13 cellular contexts compared by ENCODE assay signal in the genomic region with DNA sequence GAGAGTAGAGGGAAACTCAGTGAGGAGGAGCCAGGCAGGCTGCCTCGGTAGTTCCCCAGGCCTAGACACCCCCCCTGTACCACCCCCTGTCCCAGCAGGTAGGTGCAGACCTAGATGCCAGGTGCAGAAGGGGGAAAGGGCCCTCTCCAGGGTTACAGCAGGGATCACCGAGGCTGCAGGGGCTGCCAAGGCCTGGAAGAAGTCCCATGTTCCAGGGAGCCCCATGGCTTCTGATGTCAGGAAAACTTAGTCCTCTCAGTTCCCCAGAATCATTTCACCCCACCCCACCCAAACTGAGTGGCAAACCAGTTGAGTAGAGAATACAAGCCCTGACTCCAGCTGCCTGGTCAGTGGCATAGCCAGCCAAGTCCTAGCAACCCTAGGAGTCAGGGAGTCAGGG. TPM values are rescaled to one million over a fixed set of nuclear protein-coding genes. Genes with fewer than 3 reads are reported as not detected.
A peak's percentile ranks its signal among the peaks of the same experiment; 100 is the strongest.
DNase-seq lines count a peak whose midpoint lies in the region; ATAC-seq, FAIRE-seq and TF ChIP-seq lines count a peak whose summit lies in the region.
"Had no signal": no experiment of that assay in that cellular context is flagged by ENCODE, and none has a peak within 500 bp of the region (broad histone marks: within the 10 kb centered on the region; RNA-seq: fewer than 3 reads in every experiment).

No MANE protein-coding gene starts in this region.

- intact Hi-C loops in HepG2 (cut with micrococcal nuclease; ENCODE audit: unreplicated experiment), result loop anchor here (5.0 kb wide), 1 partner anchor 41 kb away; the partner anchor contains the start of gene HYAL1
- intact Hi-C loops in right lobe of liver (cut with DNase I), result loop anchor here in 1 of 2 donors (10.0 kb wide), 1 partner anchor 137 kb away; no protein-coding TSS in a partner anchor
- intact Hi-C loops in aorta (cut with DNase I), result no loop called here

- in situ Hi-C loops in HepG2 (cut with HindIII; ENCODE audit: extremely low pct_ligation_motif_present, low pct_unique_long_range_greater_than_20kb), result loop anchor here (5.0 kb wide), 1 partner anchor 61 kb away; the partner anchor contains the start of gene HYAL2

- H3K27me3 Mint-ChIP-seq in endothelial cell (ENCODE audit: unreplicated experiment), result peaks cover 31% of the 10 kb centered on the region

- peak overlapping the region; percentile 97 for H3K4me2 ChIP-seq in HepG2 (ENCODE audit: low read depth, low read length)
- H3K4me2 ChIP-seq in parathyroid adenoma (ENCODE audit: low read length), result no peak overlapping the region

- BruUV-seq in HepG2 (replicated peaks; lab: Mats Ljungman, UMichigan), result no TSS peak

- DNase-seq in HepG2 (ENCODE audit: low spot score) (no peak), right lobe of liver (no peak), endothelial cell (ENCODE audit: low spot score) (no peak), aorta (no peak), AG20443 (ENCODE audit: low spot score) (no peak), NAMALWA (ENCODE audit: low spot score) (no peak), A172 (ENCODE audit: low spot score) (no peak)
- DNase-seq: central memory CD4-positive, alpha-beta T cell; foreskin melanocyte; NCI-H1105; NCI-H82 had no signal

- no peak for TF ChIP-seq RAD21 in HepG2 (CRISPR knock-in tag; IDR thresholded peaks at IDR 0.05)

- H3K9ac ChIP-seq in HepG2 (ENCODE audit: insufficient read depth, low read depth, low read length), result peak overlapping the region; percentile 94
- H3K9ac ChIP-seq in parathyroid adenoma, result no peak overlapping the region

- H3K36me3 ChIP-seq in HepG2 (replicated peaks in 1 of 2; ENCODE audit: control insufficient read depth in 1 of 2, insufficient read depth in 2 of 2, low read length in 2 of 2), result peaks cover 9 to 19% of the 10 kb centered on the region in 2 experiments
- H3K36me3 ChIP-seq in right lobe of liver, result peaks cover 0 to 18% (median 13%) of the 10 kb centered on the region in 4 donors
- no peaks in the 10 kb centered on the region for H3K36me3 ChIP-seq in parathyroid adenoma (ENCODE audit: control insufficient read depth, insufficient read depth, low read length)
- peaks cover 0 to 3% of the 10 kb centered on the region in 2 donors for H3K36me3 ChIP-seq in aorta (ENCODE audit: control insufficient read depth in 1 of 2, insufficient read depth in 2 of 2, low read length in 1 of 2)

- no peak overlapping the region for H2AFZ ChIP-seq in HepG2 (ENCODE audit: low read length)
- H2AFZ ChIP-seq in parathyroid adenoma, result no peak overlapping the region

- H3K79me2 ChIP-seq in HepG2 (ENCODE audit: insufficient read depth, low read length), result peaks cover 12% of the 10 kb centered on the region
- no peaks in the 10 kb centered on the region for H3K79me2 ChIP-seq in parathyroid adenoma

- H3K4me1 ChIP-seq in HepG2 (ENCODE audit: insufficient read depth, low read length) (peaks cover 72% of the 10 kb centered on the region), right lobe of liver (peaks cover 0 to 10% (median 0%) of the 10 kb centered on the region in 4 donors), parathyroid adenoma (peaks cover 43% of the 10 kb centered on the region), aorta (ENCODE audit: control insufficient read depth in 1 of 2, insufficient read depth in 2 of 2, low read length in 2 of 2) (no peaks in the 10 kb centered on the region)

- peaks cover 13% of the 10 kb centered on the region for H3K4me1 Mint-ChIP-seq in endothelial cell (ENCODE audit: unreplicated experiment)

- CTCF ChIA-PET in HepG2 (lab: Yijun Ruan, JAX; ENCODE audit: low intra/inter-chr PET ratio, low total read pairs), result no interaction called here

- TF ChIP-seq EP300 in HepG2 (IDR thresholded peaks at IDR 0.05; ENCODE audit: low read depth in 2 of 2, low read length in 2 of 2) (no peak), HepG2 (CRISPR knock-in tag; IDR thresholded peaks at IDR 0.05; ENCODE audit: borderline replicate concordance) (no peak)

- H3K36me3 Mint-ChIP-seq in endothelial cell (ENCODE audit: low read depth, unreplicated experiment), result peaks cover 13% of the 10 kb centered on the region

- H3K27me3 ChIP-seq in HepG2 (ENCODE audit: control insufficient read depth in 1 of 2, insufficient read depth in 2 of 2, low read length in 2 of 2) (no peaks in the 10 kb centered on the region), right lobe of liver (no peaks in the 10 kb centered on the region), parathyroid adenoma (ENCODE audit: control insufficient read depth, insufficient read depth, low read length) (no peaks in the 10 kb centered on the region), aorta (ENCODE audit: control insufficient read depth in 1 of 2, insufficient read depth in 2 of 2, low read length in 1 of 2) (no peaks in the 10 kb centered on the region)

- H3K4me3 ChIP-seq in HepG2 (replicated peaks in 1 of 3; ENCODE audit: insufficient read depth in 1 of 3, low read depth in 2 of 3, low read length in 3 of 3) (peak overlapping the region; percentile 50 to 76 (median 62); a peak in 5 of 6 replicates), right lobe of liver (no peak overlapping the region), parathyroid adenoma (ENCODE audit: low read depth, low read length) (no peak overlapping the region), aorta (ENCODE audit: low read length in 2 of 2) (no peak overlapping the region)

- TF ChIP-seq POLR2A in HepG2 (IDR thresholded peaks at IDR 0.05; ENCODE audit: insufficient read depth in 1 of 2, low read depth in 2 of 2, low read length in 2 of 2), result no peak
- TF ChIP-seq POLR2A in right lobe of liver (IDR thresholded peaks at IDR 0.05), result no peak

- POLR2A ChIA-PET in HepG2 (lab: Yijun Ruan, JAX), result interaction anchor here (2.2 to 8.0 kb wide), 9 partner anchors 10 to 76 kb away, joined by 7 to 155 read pairs (median 14); partner anchors contain the start of genes GNAI2, HYAL3, NAA80 and SEMA3B

- H3K4me3 Mint-ChIP-seq in endothelial cell (ENCODE audit: unreplicated experiment), result no peak overlapping the region
- H3K4me3 Mint-ChIP-seq: memory B cell had no signal

- H3K27ac Mint-ChIP-seq in endothelial cell (ENCODE audit: unreplicated experiment), result peak overlapping the region; percentile 57
- H3K27ac Mint-ChIP-seq: memory B cell had no signal

- no peaks in the 10 kb centered on the region for H3K9me3 Mint-ChIP-seq in endothelial cell (ENCODE audit: unreplicated experiment)
- H3K9me3 Mint-ChIP-seq: memory B cell had no signal

- H3K9me3 ChIP-seq in HepG2 (ENCODE audit: low read length), result no peaks in the 10 kb centered on the region
- no peaks in the 10 kb centered on the region for H3K9me3 ChIP-seq in right lobe of liver
- no peaks in the 10 kb centered on the region for H3K9me3 ChIP-seq in parathyroid adenoma (ENCODE audit: control insufficient read depth, low read length)
- H3K9me3 ChIP-seq in aorta (ENCODE audit: control insufficient read depth, low read length), result no peaks in the 10 kb centered on the region

- WGBS in HepG2 (ENCODE audit: low lambda C conversion rate), result 14% methylated on average over 1 of the region's 2 CpGs
- no CpG with 5 or more reads among the region's 2 CpGs for WGBS in right lobe of liver (ENCODE audit: insufficient coverage, low coverage, low lambda C conversion rate, missing lambda C conversion rate)
- WGBS in aorta, 2 donors, result 11 to 18% methylated on average over 2 of the region's 2 CpGs

- ATAC-seq in HepG2 (no peak), right lobe of liver (no peak), aorta (ENCODE audit: low FRiP score) (no peak)

- no peak for FAIRE-seq in HepG2 (lab: Jason Lieb, UNC)

- H3K27ac ChIP-seq in HepG2 (ENCODE audit: extremely low read length, insufficient read depth, low read length), result peak overlapping the region; percentile 99
- no peak overlapping the region for H3K27ac ChIP-seq in right lobe of liver
- H3K27ac ChIP-seq in parathyroid adenoma, result peak overlapping the region; percentile 89
- H3K27ac ChIP-seq in aorta (ENCODE audit: low read depth in 1 of 2, low read length in 2 of 2), result peak overlapping the region; percentile 14 to 93

- no peaks in the 10 kb centered on the region for H4K20me1 ChIP-seq in HepG2 (ENCODE audit: insufficient read depth, low read length)

- TF ChIP-seq CTCF in HepG2 (CRISPR knock-in tag; IDR thresholded peaks at IDR 0.05), result no peak
- no peak for TF ChIP-seq CTCF in right lobe of liver (IDR thresholded peaks at IDR 0.05)
- TF ChIP-seq CTCF in endothelial cell (IDR thresholded peaks at IDR 0.05; ENCODE audit: unreplicated experiment), result no peak
- TF ChIP-seq CTCF in parathyroid adenoma (IDR thresholded peaks at IDR 0.05), result no peak

RNA-seq across cellular contexts. Expression of gene SEMA3B, which starts 7.4 kb away (rescaled TPM):
- total RNA-seq in HepG2 (2016; rRNA removed; fragmentation: Illumina TruSeq; extraction: Trizol), result 25.6 and 93.2 TPM in 2 replicates
- 12.3 and 13.3 TPM in 2 replicates for total RNA-seq in HepG2 (2016; cell fraction: cytosol; rRNA removed; fragmentation: Illumina TruSeq; extraction: Trizol; ENCODE audit: low read depth)
- 23.5 and 94.1 TPM in 2 replicates for total RNA-seq in HepG2 (2016; cell fraction: insoluble cytoplasmic fraction; rRNA removed; fragmentation: Illumina TruSeq; extraction: Trizol)
- total RNA-seq in HepG2 (2016; cell fraction: membrane; rRNA removed; fragmentation: Illumina TruSeq; extraction: Trizol), result 18.0 and 19.0 TPM in 2 replicates
- 106 and 120 TPM in 2 replicates for total RNA-seq in HepG2 (2016; cell fraction: nucleus; rRNA removed; fragmentation: Illumina TruSeq; extraction: Trizol)
- 158 and 173 TPM in 2 replicates for polyA plus RNA-seq in HepG2 (2011; rRNA removed)
- polyA plus RNA-seq in HepG2 (2011; cell fraction: cytosol; rRNA removed), result 99.8 and 199 TPM in 2 replicates
- polyA plus RNA-seq in HepG2 (2011; cell fraction: nucleus; rRNA removed), result 824 and 1,487 TPM in 2 replicates
- 48.8 and 75.5 TPM in 2 replicates for polyA plus RNA-seq in HepG2 (2012)
- 10.5 and 10.8 TPM in 2 replicates for polyA plus RNA-seq in HepG2 (2016; cell fraction: cytosol; fragmentation: Illumina TruSeq; extraction: Trizol; ENCODE audit: low read depth)
- polyA plus RNA-seq in HepG2 (2016; cell fraction: insoluble cytoplasmic fraction; fragmentation: Illumina TruSeq; extraction: Trizol; ENCODE audit: low read depth), result 26.4 and 37.1 TPM in 2 replicates
- 15.3 and 17.6 TPM in 2 replicates for polyA plus RNA-seq in HepG2 (2016; cell fraction: membrane; fragmentation: Illumina TruSeq; extraction: Trizol; ENCODE audit: low read depth)
- polyA plus RNA-seq in HepG2 (2016; cell fraction: nucleus; fragmentation: Illumina TruSeq; extraction: Trizol; ENCODE audit: insufficient read depth, low read depth), result 390 and 409 TPM in 2 replicates
- 84.6 and 160 TPM in 2 replicates for polyA minus RNA-seq in HepG2 (2011; rRNA and poly(A)+ RNA removed; ENCODE audit: low replicate concordance)
- 55.4 and 70.0 TPM in 2 replicates for polyA minus RNA-seq in HepG2 (2011; cell fraction: cytosol; rRNA and poly(A)+ RNA removed)
- polyA minus RNA-seq in HepG2 (2011; cell fraction: nucleus; rRNA and poly(A)+ RNA removed), result 81.1 and 108 TPM in 2 replicates
- 1 to 10 TPM; 1.7 to 4.5 (median 2.6) TPM for total RNA-seq in right lobe of liver
- total RNA-seq in endothelial cell (ENCODE audit: unreplicated experiment), result 1.7 TPM
- 10 to 100 TPM; 26.0 to 57.4 TPM for total RNA-seq in aorta
- polyA plus RNA-seq in aorta, result 10 to 100 TPM; 23.3 to 69.5 TPM
- 22.9 and 26.3 TPM in 2 replicates for total RNA-seq in A172 (2014; rRNA removed; shearing (Covaris generic))

RNA-seq across cellular contexts. Expression of gene LSMEM2, which starts 17.4 kb away (rescaled TPM):
- total RNA-seq in HepG2 (2016; rRNA removed; fragmentation: Illumina TruSeq; extraction: Trizol) (0.07 TPM in 1 of 2 replicates, not detected in the other), right lobe of liver (not detected), endothelial cell (ENCODE audit: unreplicated experiment) (0.18 TPM), aorta (under 1 TPM in 1 of 2 donors, not detected in 1; 0.51 TPM)
- not detected in 2 replicates for total RNA-seq in HepG2 (2016; cell fraction: cytosol; rRNA removed; fragmentation: Illumina TruSeq; extraction: Trizol; ENCODE audit: low read depth)
- 0.06 TPM in 1 of 2 replicates, not detected in the other for total RNA-seq in HepG2 (2016; cell fraction: insoluble cytoplasmic fraction; rRNA removed; fragmentation: Illumina TruSeq; extraction: Trizol)
- total RNA-seq in HepG2 (2016; cell fraction: membrane; rRNA removed; fragmentation: Illumina TruSeq; extraction: Trizol), result not detected in 2 replicates
- 0.25 TPM in 1 of 2 replicates, not detected in the other for total RNA-seq in HepG2 (2016; cell fraction: nucleus; rRNA removed; fragmentation: Illumina TruSeq; extraction: Trizol)
- polyA plus RNA-seq in HepG2 (2011; rRNA removed) (0.41 and 0.44 TPM in 2 replicates), aorta (1 to 10 TPM in 1 of 2 donors, not detected in 1; 1.3 TPM)
- 0.08 and 0.15 TPM in 2 replicates for polyA plus RNA-seq in HepG2 (2011; cell fraction: cytosol; rRNA removed)
- polyA plus RNA-seq in HepG2 (2011; cell fraction: nucleus; rRNA removed), result 1.3 and 2.1 TPM in 2 replicates
- 0.17 and 0.37 TPM in 2 replicates for polyA plus RNA-seq in HepG2 (2012)
- polyA plus RNA-seq in HepG2 (2016; cell fraction: cytosol; fragmentation: Illumina TruSeq; extraction: Trizol; ENCODE audit: low read depth), result not detected in 2 replicates
- polyA plus RNA-seq in HepG2 (2016; cell fraction: insoluble cytoplasmic fraction; fragmentation: Illumina TruSeq; extraction: Trizol; ENCODE audit: low read depth), result not detected in 2 replicates
- not detected in 2 replicates for polyA plus RNA-seq in HepG2 (2016; cell fraction: membrane; fragmentation: Illumina TruSeq; extraction: Trizol; ENCODE audit: low read depth)
- polyA plus RNA-seq in HepG2 (2016; cell fraction: nucleus; fragmentation: Illumina TruSeq; extraction: Trizol; ENCODE audit: insufficient read depth, low read depth), result 0.42 TPM in 1 of 2 replicates, not detected in the other
- 0.09 and 0.34 TPM in 2 replicates for polyA minus RNA-seq in HepG2 (2011; rRNA and poly(A)+ RNA removed; ENCODE audit: low replicate concordance)
- polyA minus RNA-seq in HepG2 (2011; cell fraction: cytosol; rRNA and poly(A)+ RNA removed), result not detected in 2 replicates
- polyA minus RNA-seq in HepG2 (2011; cell fraction: nucleus; rRNA and poly(A)+ RNA removed), result 0.90 TPM in 1 of 2 replicates, not detected in the other
- not detected in 2 replicates for total RNA-seq in A172 (2014; rRNA removed; shearing (Covaris generic))

RNA-seq across cellular contexts. Expression of gene GNAI2, which starts 25.5 kb away (rescaled TPM):
- total RNA-seq in HepG2 (2016; rRNA removed; fragmentation: Illumina TruSeq; extraction: Trizol) (34.5 and 51.1 TPM in 2 replicates), right lobe of liver (100 to 1,000 TPM in 2 of 6 experiments, 10 to 100 TPM in 4; 73.3 to 125 (median 98.7) TPM), endothelial cell (ENCODE audit: unreplicated experiment) (771 TPM), aorta (100 to 1,000 TPM; 301 to 356 TPM)
- total RNA-seq in HepG2 (2016; cell fraction: cytosol; rRNA removed; fragmentation: Illumina TruSeq; extraction: Trizol; ENCODE audit: low read depth), result 26.6 and 32.1 TPM in 2 replicates
- total RNA-seq in HepG2 (2016; cell fraction: insoluble cytoplasmic fraction; rRNA removed; fragmentation: Illumina TruSeq; extraction: Trizol), result 33.4 and 51.3 TPM in 2 replicates
- total RNA-seq in HepG2 (2016; cell fraction: membrane; rRNA removed; fragmentation: Illumina TruSeq; extraction: Trizol), result 43.7 and 48.0 TPM in 2 replicates
- total RNA-seq in HepG2 (2016; cell fraction: nucleus; rRNA removed; fragmentation: Illumina TruSeq; extraction: Trizol), result 26.6 and 32.5 TPM in 2 replicates
- polyA plus RNA-seq in HepG2 (2011; rRNA removed) (66.1 and 66.2 TPM in 2 replicates), aorta (100 to 1,000 TPM; 174 to 217 TPM)
- polyA plus RNA-seq in HepG2 (2011; cell fraction: cytosol; rRNA removed), result 64.5 and 77.2 TPM in 2 replicates
- polyA plus RNA-seq in HepG2 (2011; cell fraction: nucleus; rRNA removed), result 39.4 and 42.6 TPM in 2 replicates
- polyA plus RNA-seq in HepG2 (2012), result 25.4 and 25.9 TPM in 2 replicates
- polyA plus RNA-seq in HepG2 (2016; cell fraction: cytosol; fragmentation: Illumina TruSeq; extraction: Trizol; ENCODE audit: low read depth), result 37.3 and 42.8 TPM in 2 replicates
- 57.1 and 66.6 TPM in 2 replicates for polyA plus RNA-seq in HepG2 (2016; cell fraction: insoluble cytoplasmic fraction; fragmentation: Illumina TruSeq; extraction: Trizol; ENCODE audit: low read depth)
- 69.3 and 71.1 TPM in 2 replicates for polyA plus RNA-seq in HepG2 (2016; cell fraction: membrane; fragmentation: Illumina TruSeq; extraction: Trizol; ENCODE audit: low read depth)
- 73.5 and 75.3 TPM in 2 replicates for polyA plus RNA-seq in HepG2 (2016; cell fraction: nucleus; fragmentation: Illumina TruSeq; extraction: Trizol; ENCODE audit: insufficient read depth, low read depth)
- polyA minus RNA-seq in HepG2 (2011; rRNA and poly(A)+ RNA removed; ENCODE audit: low replicate concordance), result 111 and 236 TPM in 2 replicates
- polyA minus RNA-seq in HepG2 (2011; cell fraction: cytosol; rRNA and poly(A)+ RNA removed), result 26.0 and 26.4 TPM in 2 replicates
- polyA minus RNA-seq in HepG2 (2011; cell fraction: nucleus; rRNA and poly(A)+ RNA removed), result 16.4 and 20.0 TPM in 2 replicates
- 247 and 283 TPM in 2 replicates for total RNA-seq in A172 (2014; rRNA removed; shearing (Covaris generic))

RNA-seq across cellular contexts. Expression of gene IFRD2, which starts 30.7 kb away (rescaled TPM):
- total RNA-seq in HepG2 (2016; rRNA removed; fragmentation: Illumina TruSeq; extraction: Trizol) (81.4 and 96.1 TPM in 2 replicates), right lobe of liver (10 to 100 TPM; 40.8 to 71.0 (median 56.3) TPM), endothelial cell (ENCODE audit: unreplicated experiment) (43.2 TPM), aorta (10 to 100 TPM; 46.8 to 58.8 TPM)
- 66.4 and 85.9 TPM in 2 replicates for total RNA-seq in HepG2 (2016; cell fraction: cytosol; rRNA removed; fragmentation: Illumina TruSeq; extraction: Trizol; ENCODE audit: low read depth)
- total RNA-seq in HepG2 (2016; cell fraction: insoluble cytoplasmic fraction; rRNA removed; fragmentation: Illumina TruSeq; extraction: Trizol), result 79.0 and 101 TPM in 2 replicates
- 126 and 147 TPM in 2 replicates for total RNA-seq in HepG2 (2016; cell fraction: membrane; rRNA removed; fragmentation: Illumina TruSeq; extraction: Trizol)
- total RNA-seq in HepG2 (2016; cell fraction: nucleus; rRNA removed; fragmentation: Illumina TruSeq; extraction: Trizol), result 83.9 and 92.3 TPM in 2 replicates
- polyA plus RNA-seq in HepG2 (2011; rRNA removed) (32.8 and 43.1 TPM in 2 replicates), aorta (10 to 100 TPM; 34.6 to 47.1 TPM)
- polyA plus RNA-seq in HepG2 (2011; cell fraction: cytosol; rRNA removed), result 29.8 and 39.8 TPM in 2 replicates
- 174 and 179 TPM in 2 replicates for polyA plus RNA-seq in HepG2 (2011; cell fraction: nucleus; rRNA removed)
- 38.5 and 48.9 TPM in 2 replicates for polyA plus RNA-seq in HepG2 (2012)
- polyA plus RNA-seq in HepG2 (2016; cell fraction: cytosol; fragmentation: Illumina TruSeq; extraction: Trizol; ENCODE audit: low read depth), result 54.5 and 72.4 TPM in 2 replicates
- 62.4 and 77.5 TPM in 2 replicates for polyA plus RNA-seq in HepG2 (2016; cell fraction: insoluble cytoplasmic fraction; fragmentation: Illumina TruSeq; extraction: Trizol; ENCODE audit: low read depth)
- 89.6 and 91.5 TPM in 2 replicates for polyA plus RNA-seq in HepG2 (2016; cell fraction: membrane; fragmentation: Illumina TruSeq; extraction: Trizol; ENCODE audit: low read depth)
- 124 and 130 TPM in 2 replicates for polyA plus RNA-seq in HepG2 (2016; cell fraction: nucleus; fragmentation: Illumina TruSeq; extraction: Trizol; ENCODE audit: insufficient read depth, low read depth)
- polyA minus RNA-seq in HepG2 (2011; rRNA and poly(A)+ RNA removed; ENCODE audit: low replicate concordance), result 61.7 and 107 TPM in 2 replicates
- 15.9 and 21.4 TPM in 2 replicates for polyA minus RNA-seq in HepG2 (2011; cell fraction: cytosol; rRNA and poly(A)+ RNA removed)
- 46.6 and 52.5 TPM in 2 replicates for polyA minus RNA-seq in HepG2 (2011; cell fraction: nucleus; rRNA and poly(A)+ RNA removed)
- 120 and 129 TPM in 2 replicates for total RNA-seq in A172 (2014; rRNA removed; shearing (Covaris generic))

RNA-seq across cellular contexts. Expression of gene HYAL3, which starts 37.7 kb away (rescaled TPM):
- total RNA-seq in HepG2 (2016; rRNA removed; fragmentation: Illumina TruSeq; extraction: Trizol), result 5.5 and 5.9 TPM in 2 replicates
- 3.1 and 4.0 TPM in 2 replicates for total RNA-seq in HepG2 (2016; cell fraction: cytosol; rRNA removed; fragmentation: Illumina TruSeq; extraction: Trizol; ENCODE audit: low read depth)
- 4.8 and 6.5 TPM in 2 replicates for total RNA-seq in HepG2 (2016; cell fraction: insoluble cytoplasmic fraction; rRNA removed; fragmentation: Illumina TruSeq; extraction: Trizol)
- 4.7 and 5.3 TPM in 2 replicates for total RNA-seq in HepG2 (2016; cell fraction: membrane; rRNA removed; fragmentation: Illumina TruSeq; extraction: Trizol)
- total RNA-seq in HepG2 (2016; cell fraction: nucleus; rRNA removed; fragmentation: Illumina TruSeq; extraction: Trizol), result 4.6 and 5.5 TPM in 2 replicates
- 10.4 and 12.9 TPM in 2 replicates for polyA plus RNA-seq in HepG2 (2011; rRNA removed)
- polyA plus RNA-seq in HepG2 (2011; cell fraction: cytosol; rRNA removed), result 10.7 and 17.4 TPM in 2 replicates
- polyA plus RNA-seq in HepG2 (2011; cell fraction: nucleus; rRNA removed), result 24.5 and 24.6 TPM in 2 replicates
- 2.2 and 2.5 TPM in 2 replicates for polyA plus RNA-seq in HepG2 (2012)
- polyA plus RNA-seq in HepG2 (2016; cell fraction: cytosol; fragmentation: Illumina TruSeq; extraction: Trizol; ENCODE audit: low read depth), result 2.8 and 4.1 TPM in 2 replicates
- polyA plus RNA-seq in HepG2 (2016; cell fraction: insoluble cytoplasmic fraction; fragmentation: Illumina TruSeq; extraction: Trizol; ENCODE audit: low read depth), result 6.1 and 9.3 TPM in 2 replicates
- polyA plus RNA-seq in HepG2 (2016; cell fraction: membrane; fragmentation: Illumina TruSeq; extraction: Trizol; ENCODE audit: low read depth), result 6.6 and 7.3 TPM in 2 replicates
- polyA plus RNA-seq in HepG2 (2016; cell fraction: nucleus; fragmentation: Illumina TruSeq; extraction: Trizol; ENCODE audit: insufficient read depth, low read depth), result 9.7 and 11.4 TPM in 2 replicates
- polyA minus RNA-seq in HepG2 (2011; rRNA and poly(A)+ RNA removed; ENCODE audit: low replicate concordance), result 24.0 and 60.6 TPM in 2 replicates
- polyA minus RNA-seq in HepG2 (2011; cell fraction: cytosol; rRNA and poly(A)+ RNA removed), result 5.2 and 5.5 TPM in 2 replicates
- polyA minus RNA-seq in HepG2 (2011; cell fraction: nucleus; rRNA and poly(A)+ RNA removed), result 5.8 and 7.0 TPM in 2 replicates
- total RNA-seq in right lobe of liver, result 1 to 10 TPM; 1.8 to 7.5 (median 3.1) TPM
- 12.7 TPM for total RNA-seq in endothelial cell (ENCODE audit: unreplicated experiment)
- 1 to 10 TPM; 2.2 to 2.9 TPM for total RNA-seq in aorta
- 1 to 10 TPM in 1 of 2 donors, under 1 TPM in 1; 0.63 to 5.1 TPM for polyA plus RNA-seq in aorta
- 7.5 and 9.7 TPM in 2 replicates for total RNA-seq in A172 (2014; rRNA removed; shearing (Covaris generic))

Comparison
In these comparisons a context has a peak if more than half of its experiments do, and no peak if none do; other contexts are left out.
1. H3K27ac ChIP-seq: peak in HepG2 (single experiment), parathyroid adenoma (single experiment) and aorta (2 of 2); none in right lobe of liver (0 of 3).
2. H3K4me3 ChIP-seq: peak in HepG2 (3 of 3); none in right lobe of liver (0 of 3), parathyroid adenoma (single experiment) and aorta (0 of 2).